ENCODE assay signal across 17 cellular contexts in genomic region chr9:76859860-76860259, GRCh38. TPM values are rescaled to one million over a fixed set of nuclear protein-coding genes. Genes with fewer than 3 reads are reported as not detected.
A peak's percentile ranks its signal among the peaks of the same experiment; 100 is the strongest.
DNase-seq lines count a peak whose midpoint lies in the region; ATAC-seq and TF ChIP-seq lines count a peak whose summit lies in the region.
"Had no signal": no experiment of that assay in that cellular context is flagged by ENCODE, and none has a peak within 500 bp of the region (broad histone marks: within the 10 kb centered on the region; RNA-seq: fewer than 3 reads in every experiment).

No MANE protein-coding gene starts in this region.

- no peaks in the 10 kb centered on the region for H3K9me2 ChIP-seq in SK-N-SH

- H3K27ac ChIP-seq in SK-N-SH (ENCODE audit: low read depth in 2 of 2, low read length in 1 of 2) (peak overlapping the region in 1 of 2 experiments; percentile 25; a peak in 1 of 4 replicates), RWPE1 (peak overlapping the region; percentile 61), sigmoid colon (peak overlapping the region in 3 of 4 donors; percentile 39 to 95 (median 88)), right cardiac atrium (ENCODE audit: low read length) (no peak overlapping the region)
- H3K27ac ChIP-seq: 22Rv1, BLaER1 had no signal

- H3K4me3 ChIP-seq in SK-N-SH (ENCODE audit: low read depth in 2 of 2, low read length in 1 of 2) (no peak overlapping the region), MG63 (no peak overlapping the region), sigmoid colon (no peak overlapping the region), right cardiac atrium (ENCODE audit: low read length) (no peak overlapping the region)
- H3K4me3 ChIP-seq: BLaER1, HAP-1 had no signal

- CTCF ChIA-PET in SK-N-SH (lab: Yijun Ruan, JAX) (no interaction called here), RWPE1 (lab: Yijun Ruan, JAX) (no interaction called here), GM10248 (lab: Yijun Ruan, JAX) (no interaction called here)

- no peaks in the 10 kb centered on the region for H3K79me2 ChIP-seq in SK-N-SH (ENCODE audit: insufficient read depth)

- no peaks in the 10 kb centered on the region for H4K20me1 ChIP-seq in SK-N-SH (ENCODE audit: insufficient read depth)
- H4K20me1 ChIP-seq: BLaER1 had no signal

- TF ChIP-seq EP300 in SK-N-SH (IDR thresholded peaks at IDR 0.05; ENCODE audit: borderline replicate concordance in 1 of 2, low read depth in 1 of 2, low read length in 1 of 2), result no peak; a peak in 1 of 4 replicates
- TF ChIP-seq EP300 in sigmoid colon (IDR thresholded peaks at IDR 0.05), result no peak

- H3F3A ChIP-seq in SK-N-SH (replicated peaks; ENCODE audit: insufficient read depth), result peaks cover 3% of the 10 kb centered on the region

- no peak overlapping the region for H3K9ac ChIP-seq in SK-N-SH
- H3K9ac ChIP-seq: BLaER1 had no signal

- DNase-seq in SK-N-SH, result no peak
- peak; percentile 40 for DNase-seq in MG63
- DNase-seq in RWPE1 (ENCODE audit: low spot score), result peak; percentile 36
- DNase-seq in sigmoid colon, result no peak
- DNase-seq in GM10248 (ENCODE audit: extremely low spot score), result no peak
- no peak for DNase-seq in right cardiac atrium
- no peak for DNase-seq in MV-4-11 (lab: John Stamatoyannopoulos, UW)
- DNase-seq: AML-193; Calu3; CD4-positive, CD25-positive, alpha-beta regulatory T cell; DMS 273 treated with DMSO at 0.1 percent for 48 hours; GOT3; IMR-90 had no signal

- POLR2A ChIA-PET in SK-N-SH (lab: Yijun Ruan, JAX) (no interaction called here), RWPE1 (lab: Yijun Ruan, JAX; ENCODE audit: low non-redundant PET) (no interaction called here), GM10248 (lab: Yijun Ruan, JAX) (no interaction called here)

- TF ChIP-seq CTCF in SK-N-SH (IDR thresholded peaks at IDR 0.05) (no peak), RWPE1 (conservative IDR thresholded peaks at IDR 0.05; ENCODE audit: low read depth) (no peak), sigmoid colon (IDR thresholded peaks at IDR 0.05) (no peak), GM10248 (IDR thresholded peaks at IDR 0.05; ENCODE audit: control extremely low read depth, extremely low read depth, low read depth, missing control alignments) (no peak)

- no peaks in the 10 kb centered on the region for H3K36me3 ChIP-seq in SK-N-SH (replicated peaks in 1 of 2; ENCODE audit: control insufficient read depth in 1 of 2, insufficient read depth in 2 of 2, low read length in 1 of 2)
- no peaks in the 10 kb centered on the region for H3K36me3 ChIP-seq in MG63
- no peaks in the 10 kb centered on the region for H3K36me3 ChIP-seq in sigmoid colon
- H3K36me3 ChIP-seq: BLaER1, HAP-1 had no signal

- H2AFZ ChIP-seq in SK-N-SH (ENCODE audit: low read depth), result no peak overlapping the region

- H3K27me3 ChIP-seq in SK-N-SH (ENCODE audit: insufficient read depth) (peaks cover 12% of the 10 kb centered on the region), MG63 (no peaks in the 10 kb centered on the region), sigmoid colon (no peaks in the 10 kb centered on the region), right cardiac atrium (ENCODE audit: control insufficient read depth, insufficient read depth) (no peaks in the 10 kb centered on the region)
- H3K27me3 ChIP-seq: BLaER1 had no signal

- TF ChIP-seq POLR2A in sigmoid colon (IDR thresholded peaks at IDR 0.05), result no peak

- 24% methylated on average over 4 of the region's 4 CpGs for WGBS in SK-N-SH (ENCODE audit: low lambda C conversion rate)
- WGBS in sigmoid colon, 2 donors, result 89 to 91% methylated on average over 4 of the region's 4 CpGs
- WGBS in right cardiac atrium, result 82% methylated on average over 4 of the region's 4 CpGs

- ATAC-seq in SK-N-SH treated with all-trans-retinoic acid at 6 μM for 48 hours (no peak), right cardiac atrium (no peak)

- no peak for TF ChIP-seq RAD21 in SK-N-SH (IDR thresholded peaks at IDR 0.05; ENCODE audit: low read length)

- H3K9me3 ChIP-seq in SK-N-SH (no peaks in the 10 kb centered on the region), MG63 (no peaks in the 10 kb centered on the region), sigmoid colon (no peaks in the 10 kb centered on the region), right cardiac atrium (ENCODE audit: control insufficient read depth, low read length) (no peaks in the 10 kb centered on the region)
- H3K9me3 ChIP-seq: BLaER1, HAP-1 had no signal

- H3K4me2 ChIP-seq in SK-N-SH, result no peak overlapping the region
- H3K4me2 ChIP-seq: BLaER1 had no signal

- H3K4me1 ChIP-seq in SK-N-SH (ENCODE audit: control insufficient read depth in 1 of 2, insufficient read depth in 2 of 2, low read depth in 1 of 2, low read length in 1 of 2) (no peaks in the 10 kb centered on the region), sigmoid colon (peaks cover 0 to 61% (median 43%) of the 10 kb centered on the region in 4 donors), right cardiac atrium (ENCODE audit: control insufficient read depth, insufficient read depth, low read length) (no peaks in the 10 kb centered on the region)
- H3K4me1 ChIP-seq: BLaER1, HAP-1 had no signal

- intact Hi-C loops in sigmoid colon (cut with DNase I), result no loop called here
- intact Hi-C loops in right cardiac atrium (cut with DNase I), result no loop called here

TF ChIP-seq in SK-N-SH, 30 proteins besides CTCF, POLR2A, EP300 and RAD21 (continues in another document):
- TF ChIP-seq, protein P1, sequence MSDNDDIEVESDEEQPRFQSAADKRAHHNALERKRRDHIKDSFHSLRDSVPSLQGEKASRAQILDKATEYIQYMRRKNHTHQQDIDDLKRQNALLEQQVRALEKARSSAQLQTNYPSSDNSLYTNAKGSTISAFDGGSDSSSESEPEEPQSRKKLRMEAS (IDR thresholded peaks at IDR 0.05; ENCODE audit: low read depth), result no peak
- TF ChIP-seq GATA2 (CRISPR knock-in tag; IDR thresholded peaks at IDR 0.05), result no peak
- no peak for TF ChIP-seq NRF1 (IDR thresholded peaks at IDR 0.05; ENCODE audit: low read depth, low read length)
- no peak for TF ChIP-seq TEAD4 (IDR thresholded peaks at IDR 0.05; ENCODE audit: borderline replicate concordance, insufficient read depth)
- TF ChIP-seq ZBTB33 (IDR thresholded peaks at IDR 0.05; ENCODE audit: borderline replicate concordance, low read depth), result no peak

TF ChIP-seq in SK-N-SH treated with all-trans-retinoic acid at 6 μM for 48 hours, 23 proteins besides CTCF, POLR2A, EP300 and RAD21:
- TF ChIP-seq, protein P2, sequence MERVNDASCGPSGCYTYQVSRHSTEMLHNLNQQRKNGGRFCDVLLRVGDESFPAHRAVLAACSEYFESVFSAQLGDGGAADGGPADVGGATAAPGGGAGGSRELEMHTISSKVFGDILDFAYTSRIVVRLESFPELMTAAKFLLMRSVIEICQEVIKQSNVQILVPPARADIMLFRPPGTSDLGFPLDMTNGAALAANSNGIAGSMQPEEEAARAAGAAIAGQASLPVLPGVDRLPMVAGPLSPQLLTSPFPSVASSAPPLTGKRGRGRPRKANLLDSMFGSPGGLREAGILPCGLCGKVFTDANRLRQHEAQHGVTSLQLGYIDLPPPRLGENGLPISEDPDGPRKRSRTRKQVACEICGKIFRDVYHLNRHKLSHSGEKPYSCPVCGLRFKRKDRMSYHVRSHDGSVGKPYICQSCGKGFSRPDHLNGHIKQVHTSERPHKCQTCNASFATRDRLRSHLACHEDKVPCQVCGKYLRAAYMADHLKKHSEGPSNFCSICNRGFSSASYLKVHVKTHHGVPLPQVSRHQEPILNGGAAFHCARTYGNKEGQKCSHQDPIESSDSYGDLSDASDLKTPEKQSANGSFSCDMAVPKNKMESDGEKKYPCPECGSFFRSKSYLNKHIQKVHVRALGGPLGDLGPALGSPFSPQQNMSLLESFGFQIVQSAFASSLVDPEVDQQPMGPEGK (CRISPR knock-in tag; IDR thresholded peaks at IDR 0.05; ENCODE audit: borderline replicate concordance), result no peak

RNA-seq across cellular contexts. Expression of gene PRUNE2, which starts 46.1 kb away (rescaled TPM):
- polyA plus RNA-seq in SK-N-SH (2012; rRNA removed) (13.0 and 28.6 TPM in 2 replicates), sigmoid colon (10 to 100 TPM in 1 of 3 donors, 1 to 10 TPM in 2; 7.4 to 32.2 (median 8.4) TPM), right cardiac atrium (11.7 TPM)
- polyA plus RNA-seq in SK-N-SH (2012; cell fraction: cytosol; rRNA removed), result 28.0 and 30.5 TPM in 2 replicates
- polyA plus RNA-seq in SK-N-SH (2012; cell fraction: nucleus; rRNA removed), result 10.9 and 24.6 TPM in 2 replicates
- 2.7 and 24.2 TPM in 2 replicates for total RNA-seq in MG63 (2014; rRNA removed; shearing (Covaris generic); ENCODE audit: low replicate concordance)
- total RNA-seq in sigmoid colon (100 to 1,000 TPM; 440 to 536 (median 490) TPM), right cardiac atrium (10 to 100 TPM; 30.5 to 49.1 (median 42.5) TPM)
- total RNA-seq: CD4-positive, CD25-positive, alpha-beta regulatory T cell had no signal

Comparison
In these comparisons a context has a peak if more than half of its experiments do, and no peak if none do; other contexts are left out.
1. DNase-seq: peak in MG63 (single experiment) and RWPE1 (single experiment); none in SK-N-SH (single experiment), sigmoid colon (single experiment), GM10248 (single experiment), right cardiac atrium (0 of 3) and MV-4-11 (single experiment).
2. RNA of gene PRUNE2, which starts 46.1 kb away (total RNA-seq): 440 to 536 TPM in sigmoid colon; 30.5 to 49.1 TPM in right cardiac atrium and 2.7 to 24.2 TPM in MG63; every median in the first group is over 4 times any median in the second.